1 cellular context compared by ENCODE assay signal in the genomic region with DNA sequence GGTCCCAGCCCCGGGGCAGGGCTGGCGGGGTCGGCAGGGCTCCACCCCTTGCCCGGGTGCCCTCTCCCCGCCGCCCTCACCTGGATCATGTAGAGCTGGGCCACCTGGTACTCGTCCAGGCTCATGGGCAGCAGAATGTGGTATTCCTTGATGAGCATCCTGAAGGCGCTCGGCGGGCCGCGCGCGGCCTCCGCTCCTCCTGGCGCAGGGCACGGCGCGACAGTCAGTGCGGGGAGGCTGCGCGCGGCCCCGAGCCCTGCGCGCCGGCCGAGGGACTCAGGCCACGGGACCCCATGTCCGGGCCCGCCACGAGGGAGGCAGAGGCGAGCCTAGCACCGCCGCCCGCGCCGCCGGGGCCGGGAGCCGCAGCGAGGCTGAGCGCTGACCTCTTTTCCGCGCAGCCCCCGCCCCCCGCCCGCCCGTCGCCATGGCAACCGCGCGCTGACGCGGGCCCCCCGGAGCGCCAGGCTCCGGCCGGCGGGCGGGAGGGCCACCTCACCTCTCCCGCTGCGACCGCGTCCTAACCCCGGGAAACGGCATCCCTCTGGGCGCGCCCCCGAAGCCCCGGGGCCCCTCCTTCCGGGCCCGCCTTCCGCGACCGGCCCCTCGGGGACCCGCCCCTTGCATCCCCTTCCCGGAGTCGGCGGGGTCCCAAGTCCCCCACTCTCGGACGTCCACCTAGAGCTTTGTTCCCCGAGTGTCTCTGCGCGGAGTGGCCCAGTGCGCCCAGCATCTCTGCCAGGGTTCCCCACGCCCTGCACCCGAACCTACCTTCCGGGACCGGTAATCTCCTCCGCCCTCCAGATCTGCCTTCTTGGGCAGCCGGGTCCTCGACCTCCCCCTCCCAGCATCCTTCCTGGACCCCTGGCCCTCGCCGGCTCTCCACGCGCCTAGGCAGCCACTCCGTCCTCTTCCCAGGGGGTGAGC.
TF ChIP-seq lines count a peak whose summit lies in the region.

No MANE protein-coding gene starts in this region.

TF ChIP-seq in K562, 482 proteins besides CTCF, POLR2A, EP300 and RAD21 (continues in another document):
- TF ChIP-seq DNMT1 (IDR thresholded peaks at IDR 0.05) (no peak), ZNF655 (CRISPR knock-in tag; IDR thresholded peaks at IDR 0.05) (no peak), HMGN3 (IDR thresholded peaks at IDR 0.05; ENCODE audit: borderline replicate concordance, extremely low read depth, insufficient read length, low read depth, low read length) (no peak), ZC3H11A (IDR thresholded peaks at IDR 0.05; ENCODE audit: low read depth, low read length) (no peak), KLF10 (CRISPR knock-in tag; IDR thresholded peaks at IDR 0.05) (no peak), HMG20A (CRISPR knock-in tag; conservative IDR thresholded peaks at IDR 0.05) (no peak), HSF4 (CRISPR knock-in tag; IDR thresholded peaks at IDR 0.05; ENCODE audit: borderline replicate concordance) (no peak), ZBTB17 (CRISPR knock-in tag; IDR thresholded peaks at IDR 0.05) (no peak), ARID2 (IDR thresholded peaks at IDR 0.05) (no peak), NCOR1 (IDR thresholded peaks at IDR 0.05) (no peak), ZNF12 (CRISPR knock-in tag; IDR thresholded peaks at IDR 0.05) (0 out of 2 replicates have a peak, but pooled peaks have one; percentile 48), ZC3H8 (IDR thresholded peaks at IDR 0.05) (no peak), SMAD1 (IDR thresholded peaks at IDR 0.05; ENCODE audit: low read depth, low read length, partially characterized antibody) (no peak), CHD4 (IDR thresholded peaks at IDR 0.05; ENCODE audit: insufficient read depth, insufficient replicate concordance, low read depth, low read length, poor library complexity, severe bottlenecking) (no peak), MAX (CRISPR knock-in tag; IDR thresholded peaks at IDR 0.05) (peak; percentile 35; the same call in 1 of the 2 replicates), HDAC1 (IDR thresholded peaks at IDR 0.05) (peak in 1 of 2 experiments; percentile 65; a peak in 2 of 4 replicates), CBFA2T3 (IDR thresholded peaks at IDR 0.05) (no peak), ZNF384 (IDR thresholded peaks at IDR 0.05; ENCODE audit: low read depth, low read length) (no peak), YY1 (IDR thresholded peaks at IDR 0.05; ENCODE audit: borderline replicate concordance in 1 of 3, control insufficient read depth in 1 of 3, extremely low read depth in 1 of 3, insufficient read depth in 3 of 3, insufficient read length in 1 of 3, insufficient replicate concordance in 2 of 3, low read depth in 1 of 3, low read length in 2 of 3) (peak in 2 of 3 experiments; percentile 15 to 30), ZNF274 (IDR thresholded peaks at IDR 0.05; ENCODE audit: borderline replicate concordance, low read depth, low read length) (no peak), FIP1L1 (IDR thresholded peaks at IDR 0.05; ENCODE audit: low read depth, low read length, poor library complexity, severe bottlenecking) (peak; percentile 7), NCOA4 (IDR thresholded peaks at IDR 0.05; ENCODE audit: partially characterized antibody) (no peak), CBX8 (IDR thresholded peaks at IDR 0.05; ENCODE audit: borderline replicate concordance, extremely low read depth, low read depth, low read length, poor library complexity, severe bottlenecking) (no peak), STAT5A (IDR thresholded peaks at IDR 0.05; ENCODE audit: borderline replicate concordance, low read length) (no peak), ZFX (CRISPR knock-in tag; IDR thresholded peaks at IDR 0.05) (no peak), GATAD2B (IDR thresholded peaks at IDR 0.05; ENCODE audit: borderline replicate concordance) (0 out of 2 replicates have a peak, but pooled peaks have one; percentile 63), KDM5B (IDR thresholded peaks at IDR 0.05; ENCODE audit: insufficient replicate concordance, low read depth, low read length) (peak; percentile 61), ASH1L (IDR thresholded peaks at IDR 0.05; ENCODE audit: borderline replicate concordance, low read depth, partially characterized antibody) (no peak), ZKSCAN8 (CRISPR knock-in tag; IDR thresholded peaks at IDR 0.05) (no peak), HMG20B (CRISPR knock-in tag; IDR thresholded peaks at IDR 0.05) (no peak), ZNF253 (CRISPR knock-in tag; conservative IDR thresholded peaks at IDR 0.05) (no peak), DDX20 (tag; IDR thresholded peaks at IDR 0.05; ENCODE audit: low read depth) (no peak), ZBTB7A (IDR thresholded peaks at IDR 0.05; ENCODE audit: borderline replicate concordance, control insufficient read depth, low read depth, low read length) (peak; percentile 39; the same call in 1 of the 2 replicates), E2F6 (IDR thresholded peaks at IDR 0.05; ENCODE audit: borderline replicate concordance in 1 of 2, extremely low read depth in 1 of 2, insufficient read depth in 1 of 2, insufficient read length in 1 of 2, low read depth in 1 of 2, low read length in 1 of 2, poor library complexity in 1 of 2, severe bottlenecking in 1 of 2) (peak in 1 of 2 experiments; percentile 58), TAF15 (IDR thresholded peaks at IDR 0.05; ENCODE audit: low read depth, low read length) (no peak), NR2C2 (CRISPR knock-in tag; IDR thresholded peaks at IDR 0.05) (no peak), NR2C2 (tag; IDR thresholded peaks at IDR 0.05) (no peak), ZNF668 (CRISPR knock-in tag; IDR thresholded peaks at IDR 0.05) (no peak), STAT5B (CRISPR knock-in tag; IDR thresholded peaks at IDR 0.05) (no peak), PURB (CRISPR knock-in tag; IDR thresholded peaks at IDR 0.05; ENCODE audit: low read depth) (no peak)
- TF ChIP-seq, protein P1, sequence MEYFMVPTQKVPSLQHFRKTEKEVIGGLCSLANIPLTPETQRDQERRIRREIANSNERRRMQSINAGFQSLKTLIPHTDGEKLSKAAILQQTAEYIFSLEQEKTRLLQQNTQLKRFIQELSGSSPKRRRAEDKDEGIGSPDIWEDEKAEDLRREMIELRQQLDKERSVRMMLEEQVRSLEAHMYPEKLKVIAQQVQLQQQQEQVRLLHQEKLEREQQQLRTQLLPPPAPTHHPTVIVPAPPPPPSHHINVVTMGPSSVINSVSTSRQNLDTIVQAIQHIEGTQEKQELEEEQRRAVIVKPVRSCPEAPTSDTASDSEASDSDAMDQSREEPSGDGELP (CRISPR knock-in tag; IDR thresholded peaks at IDR 0.05; ENCODE audit: borderline replicate concordance) = 0 out of 2 replicates have a peak, but pooled peaks have one; percentile 38
- TF ChIP-seq, protein P2, sequence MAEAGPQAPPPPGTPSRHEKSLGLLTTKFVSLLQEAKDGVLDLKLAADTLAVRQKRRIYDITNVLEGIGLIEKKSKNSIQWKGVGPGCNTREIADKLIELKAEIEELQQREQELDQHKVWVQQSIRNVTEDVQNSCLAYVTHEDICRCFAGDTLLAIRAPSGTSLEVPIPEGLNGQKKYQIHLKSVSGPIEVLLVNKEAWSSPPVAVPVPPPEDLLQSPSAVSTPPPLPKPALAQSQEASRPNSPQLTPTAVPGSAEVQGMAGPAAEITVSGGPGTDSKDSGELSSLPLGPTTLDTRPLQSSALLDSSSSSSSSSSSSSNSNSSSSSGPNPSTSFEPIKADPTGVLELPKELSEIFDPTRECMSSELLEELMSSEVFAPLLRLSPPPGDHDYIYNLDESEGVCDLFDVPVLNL (CRISPR knock-in tag; IDR thresholded peaks at IDR 0.05; ENCODE audit: low read depth) = no peak
- TF ChIP-seq, protein P3, sequence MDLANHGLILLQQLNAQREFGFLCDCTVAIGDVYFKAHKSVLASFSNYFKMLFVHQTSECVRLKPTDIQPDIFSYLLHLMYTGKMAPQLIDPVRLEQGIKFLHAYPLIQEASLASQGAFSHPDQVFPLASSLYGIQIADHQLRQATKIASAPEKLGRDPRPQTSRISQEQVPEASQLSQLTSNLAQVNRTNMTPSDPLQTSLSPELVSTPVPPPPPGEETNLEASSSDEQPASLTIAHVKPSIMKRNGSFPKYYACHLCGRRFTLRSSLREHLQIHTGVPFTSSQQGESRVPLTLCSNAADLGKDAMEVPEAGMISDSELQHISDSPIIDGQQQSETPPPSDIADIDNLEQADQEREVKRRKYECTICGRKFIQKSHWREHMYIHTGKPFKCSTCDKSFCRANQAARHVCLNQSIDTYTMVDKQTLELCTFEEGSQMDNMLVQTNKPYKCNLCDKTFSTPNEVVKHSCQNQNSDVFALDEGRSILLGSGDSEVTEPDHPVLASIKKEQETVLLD (IDR thresholded peaks at IDR 0.05) = 0 out of 2 replicates have a peak, but pooled peaks have one; percentile 34
- TF ChIP-seq, protein P4, sequence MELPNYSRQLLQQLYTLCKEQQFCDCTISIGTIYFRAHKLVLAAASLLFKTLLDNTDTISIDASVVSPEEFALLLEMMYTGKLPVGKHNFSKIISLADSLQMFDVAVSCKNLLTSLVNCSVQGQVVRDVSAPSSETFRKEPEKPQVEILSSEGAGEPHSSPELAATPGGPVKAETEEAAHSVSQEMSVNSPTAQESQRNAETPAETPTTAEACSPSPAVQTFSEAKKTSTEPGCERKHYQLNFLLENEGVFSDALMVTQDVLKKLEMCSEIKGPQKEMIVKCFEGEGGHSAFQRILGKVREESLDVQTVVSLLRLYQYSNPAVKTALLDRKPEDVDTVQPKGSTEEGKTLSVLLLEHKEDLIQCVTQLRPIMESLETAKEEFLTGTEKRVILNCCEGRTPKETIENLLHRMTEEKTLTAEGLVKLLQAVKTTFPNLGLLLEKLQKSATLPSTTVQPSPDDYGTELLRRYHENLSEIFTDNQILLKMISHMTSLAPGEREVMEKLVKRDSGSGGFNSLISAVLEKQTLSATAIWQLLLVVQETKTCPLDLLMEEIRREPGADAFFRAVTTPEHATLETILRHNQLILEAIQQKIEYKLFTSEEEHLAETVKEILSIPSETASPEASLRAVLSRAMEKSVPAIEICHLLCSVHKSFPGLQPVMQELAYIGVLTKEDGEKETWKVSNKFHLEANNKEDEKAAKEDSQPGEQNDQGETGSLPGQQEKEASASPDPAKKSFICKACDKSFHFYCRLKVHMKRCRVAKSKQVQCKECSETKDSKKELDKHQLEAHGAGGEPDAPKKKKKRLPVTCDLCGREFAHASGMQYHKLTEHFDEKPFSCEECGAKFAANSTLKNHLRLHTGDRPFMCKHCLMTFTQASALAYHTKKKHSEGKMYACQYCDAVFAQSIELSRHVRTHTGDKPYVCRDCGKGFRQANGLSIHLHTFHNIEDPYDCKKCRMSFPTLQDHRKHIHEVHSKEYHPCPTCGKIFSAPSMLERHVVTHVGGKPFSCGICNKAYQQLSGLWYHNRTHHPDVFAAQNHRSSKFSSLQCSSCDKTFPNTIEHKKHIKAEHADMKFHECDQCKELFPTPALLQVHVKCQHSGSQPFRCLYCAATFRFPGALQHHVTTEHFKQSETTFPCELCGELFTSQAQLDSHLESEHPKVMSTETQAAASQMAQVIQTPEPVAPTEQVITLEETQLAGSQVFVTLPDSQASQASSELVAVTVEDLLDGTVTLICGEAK (IDR thresholded peaks at IDR 0.05) = 0 out of 2 replicates have a peak, but pooled peaks have one; percentile 24
- TF ChIP-seq, protein P4 (CRISPR knock-in tag; IDR thresholded peaks at IDR 0.05) = no peak
